20 cellular contexts compared by ENCODE assay signal in the genomic region with DNA sequence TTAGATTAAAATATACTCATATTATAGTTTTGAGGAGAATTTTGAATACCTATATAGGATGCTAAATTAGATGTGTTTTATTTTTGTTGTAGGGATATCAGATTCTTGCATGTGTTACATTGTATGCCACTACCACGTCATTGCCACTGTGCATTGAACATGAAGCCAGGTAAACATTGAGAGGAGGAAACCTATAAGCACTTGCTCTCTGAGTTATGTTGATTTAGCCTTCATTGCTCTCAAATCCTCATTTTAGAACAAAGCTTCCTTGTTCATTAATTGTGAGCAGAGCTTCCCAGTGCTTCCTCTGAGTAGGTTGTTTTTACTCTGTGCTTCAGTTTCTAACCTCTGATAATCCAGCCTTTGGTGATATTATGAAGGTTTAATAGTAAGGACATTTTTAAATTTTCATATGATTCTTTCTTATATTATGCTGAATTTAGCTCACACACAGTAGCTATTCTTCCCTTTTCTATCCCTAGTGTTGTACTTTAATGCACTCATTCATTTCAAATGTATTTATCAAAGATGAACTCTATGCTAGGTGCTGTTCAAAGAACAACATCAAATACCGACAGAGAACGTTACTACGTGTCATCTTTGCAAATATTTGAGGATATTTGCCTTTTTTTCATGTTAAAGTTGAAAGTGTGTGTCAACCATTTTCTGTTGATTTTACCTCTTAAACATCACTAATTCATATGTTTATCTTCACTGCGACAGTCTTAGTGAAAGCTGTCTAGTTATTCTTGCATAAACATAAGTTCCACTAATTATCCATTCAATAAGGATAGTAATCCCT.
DNase-seq lines count a peak whose midpoint lies in the region; FAIRE-seq and TF ChIP-seq lines count a peak whose summit lies in the region.
"Had no signal": no experiment of that assay in that cellular context is flagged by ENCODE, and none has a peak within 500 bp of the region (broad histone marks: within the 10 kb centered on the region; RNA-seq: fewer than 3 reads in every experiment).

No MANE protein-coding gene starts in this region.

- no peak for FAIRE-seq in small intestine (lab: Jason Lieb, UNC)

- no peaks in the 10 kb centered on the region for H3K4me1 ChIP-seq in small intestine (ENCODE audit: control insufficient read depth in 2 of 2, insufficient read depth in 1 of 2, low read depth in 1 of 2, low read length in 1 of 2)
- H3K4me1 ChIP-seq: BLaER1, HAP-1 had no signal

- peak; percentile 25 for DNase-seq in NCI-H1092 treated with DMSO at 0.1 percent for 48 hours (lab: John Stamatoyannopoulos, UW)
- no peak for DNase-seq in NCI-H1092 (lab: John Stamatoyannopoulos, UW)
- peak; percentile 5 for DNase-seq in NCI-H2081 treated with DMSO at 0.1 percent for 48 hours (lab: John Stamatoyannopoulos, UW)
- DNase-seq in NCI-H748 (lab: John Stamatoyannopoulos, UW; ENCODE audit: unreplicated experiment): peak; percentile 89
- peak; percentile 0 for DNase-seq in small intestine
- no peak for DNase-seq in foreskin fibroblast
- no peak for DNase-seq in T1000 (lab: John Stamatoyannopoulos, UW)
- no peak for DNase-seq in GM13976 (ENCODE audit: low spot score)
- DNase-seq: CD8-positive, alpha-beta memory T cell; DMS 273 treated with DMSO at 0.1 percent for 48 hours; Karpas-422; MM.1S; NCI-H1436 treated with DMSO at 0.1 percent for 48 hours; NCI-H2171; NCI-H524; SIG-M5; T-helper 2 cell had no signal

- no peak overlapping the region for H3K27ac ChIP-seq in small intestine (ENCODE audit: low read depth in 1 of 2, low read length in 1 of 2)
- H3K27ac ChIP-seq: 22Rv1, BLaER1 had no signal

- H3K9me3 ChIP-seq in small intestine (ENCODE audit: control insufficient read depth, low read depth): no peaks in the 10 kb centered on the region
- H3K9me3 ChIP-seq: BLaER1, HAP-1 had no signal

- H3K27me3 ChIP-seq in small intestine (ENCODE audit: control insufficient read depth in 2 of 2, insufficient read depth in 2 of 2, low read length in 2 of 2): no peaks in the 10 kb centered on the region
- H3K27me3 ChIP-seq: BLaER1 had no signal

- in situ Hi-C loops in GM13976 (cut with MboI; ENCODE audit: low sequenced_read_pairs, unreplicated experiment): no loop called here

- H3K4me3 ChIP-seq in small intestine (ENCODE audit: low read depth in 1 of 2, low read length in 2 of 2): no peak overlapping the region
- H3K4me3 ChIP-seq in foreskin fibroblast (ENCODE audit: low read depth in 1 of 2, low read length in 2 of 2): no peak overlapping the region
- H3K4me3 ChIP-seq: BLaER1, HAP-1 had no signal

- H3K36me3 ChIP-seq in small intestine (ENCODE audit: control insufficient read depth in 2 of 2, insufficient read depth in 2 of 2, low read length in 2 of 2): no peaks in the 10 kb centered on the region
- H3K36me3 ChIP-seq: BLaER1, HAP-1 had no signal

- WGBS in small intestine, 3 donors: 70 to 84% (median 72%) methylated on average over 5 of the region's 5 CpGs

- TF ChIP-seq CTCF in foreskin fibroblast (IDR thresholded peaks at IDR 0.05; ENCODE audit: low read depth, low read length): no peak
- TF ChIP-seq CTCF in GM13976 (IDR thresholded peaks at IDR 0.05; ENCODE audit: borderline replicate concordance, control extremely low read depth, extremely low read depth, insufficient read depth, missing control alignments): no peak

Comparison
In these comparisons a context has a peak if more than half of its experiments do, and no peak if none do; other contexts are left out.
1. DNase-seq: peak in NCI-H1092 treated with DMSO at 0.1 percent for 48 hours (single experiment), NCI-H2081 treated with DMSO at 0.1 percent for 48 hours (single experiment), NCI-H748 (single experiment) and small intestine (single experiment); none in NCI-H1092 (single experiment), foreskin fibroblast (0 of 2), T1000 (single experiment) and GM13976 (single experiment).